16 cellular contexts compared by ENCODE assay signal in genomic region chr1:82124987-82125638, GRCh38.
DNase-seq lines count a peak whose midpoint lies in the region; ATAC-seq, FAIRE-seq and TF ChIP-seq lines count a peak whose summit lies in the region.
"Had no signal": no experiment of that assay in that cellular context is flagged by ENCODE, and none has a peak within 500 bp of the region (broad histone marks: within the 10 kb centered on the region; RNA-seq: fewer than 3 reads in every experiment).

No MANE protein-coding gene starts in this region.

- no peak overlapping the region for H3T11ph ChIP-seq in H9 (ENCODE audit: low read length)

- no peak for TF ChIP-seq RAD21 in HepG2 (CRISPR knock-in tag; IDR thresholded peaks at IDR 0.05)

- no peak overlapping the region for H3K27ac ChIP-seq in H9 (ENCODE audit: insufficient read length, low read depth, low read length)
- H3K27ac ChIP-seq in iPS-20b (ENCODE audit: low read length) = no peak overlapping the region
- H3K27ac ChIP-seq in HepG2 (ENCODE audit: extremely low read length, insufficient read depth, low read length) = no peak overlapping the region
- H3K27ac ChIP-seq: KMS-11, RWPE1, SJSA1 had no signal

- no peak overlapping the region for H2BK15ac ChIP-seq in H9 (ENCODE audit: low read depth, low read length)

- H3K56ac ChIP-seq in H9 (ENCODE audit: insufficient read length, low read depth, low read length) = no peak overlapping the region

- H3K4me2 ChIP-seq in H9 (ENCODE audit: insufficient read depth, insufficient read length, low read length) (no peak overlapping the region), HepG2 (ENCODE audit: low read depth, low read length) (no peak overlapping the region)
- H3K4me2 ChIP-seq: KMS-11 had no signal

- H4K8ac ChIP-seq in H9 (replicated peaks; ENCODE audit: insufficient read length, low read depth, low read length) = no peak overlapping the region

- TF ChIP-seq POLR2A in HepG2 (IDR thresholded peaks at IDR 0.05; ENCODE audit: insufficient read depth in 1 of 2, low read depth in 2 of 2, low read length in 2 of 2) = no peak

- H2AFZ ChIP-seq in H9 (ENCODE audit: low read length) (peak overlapping the region; percentile 69), HepG2 (ENCODE audit: low read length) (no peak overlapping the region)

- POLR2A ChIA-PET in HepG2 (lab: Yijun Ruan, JAX) = no interaction called here

- H3K36me3 ChIP-seq in NT2/D1 (ENCODE audit: insufficient read depth, insufficient read length, low read length) = no peaks in the 10 kb centered on the region
- H3K36me3 ChIP-seq in iPS-20b (ENCODE audit: insufficient read depth, low read depth, low read length) = no peaks in the 10 kb centered on the region
- no peaks in the 10 kb centered on the region for H3K36me3 ChIP-seq in HepG2 (replicated peaks in 1 of 2; ENCODE audit: control insufficient read depth in 1 of 2, insufficient read depth in 2 of 2, low read length in 2 of 2)
- H3K36me3 ChIP-seq: BE2C, MG63, SJSA1 had no signal

- no peak overlapping the region for H4K91ac ChIP-seq in H9 (ENCODE audit: insufficient read length, low read depth, low read length)

- intact Hi-C loops in HepG2 (cut with micrococcal nuclease; ENCODE audit: unreplicated experiment) = no loop called here

- no peak overlapping the region for H3K14ac ChIP-seq in H9 (ENCODE audit: insufficient read depth, low read length)

- no peak overlapping the region for H3K23ac ChIP-seq in H9 (ENCODE audit: insufficient read length, low read depth, low read length)

- H3K4me3 Mint-ChIP-seq in H9 = no peak overlapping the region; a peak in 1 of 5 replicates
- H3K4me3 Mint-ChIP-seq: CD8-positive, alpha-beta memory T cell had no signal

- TF ChIP-seq CTCF in H9 (conservative IDR thresholded peaks at IDR 0.05) (no peak), HepG2 (CRISPR knock-in tag; IDR thresholded peaks at IDR 0.05) (no peak)

- H3K9me3 Mint-ChIP-seq in H9 = no peaks in the 10 kb centered on the region

- H2BK12ac ChIP-seq in H9 (ENCODE audit: insufficient read length, low read depth, low read length) = no peak overlapping the region

- ATAC-seq in HG03135 (IDR thresholded peaks at IDR 0.05; ENCODE audit: unreplicated experiment) = no peak
- no peak for ATAC-seq in HepG2

- H3K79me2 ChIP-seq in H9 (ENCODE audit: insufficient read depth, low read length) (no peaks in the 10 kb centered on the region), HepG2 (ENCODE audit: insufficient read depth, low read length) (no peaks in the 10 kb centered on the region)

- in situ Hi-C loops in HepG2 (cut with HindIII; ENCODE audit: extremely low pct_ligation_motif_present, low pct_unique_long_range_greater_than_20kb) = no loop called here

- no peak overlapping the region for H3K4me3 ChIP-seq in NT2/D1 (ENCODE audit: insufficient read length, low read depth)
- H3K4me3 ChIP-seq in iPS-20b (ENCODE audit: low read length) = no peak overlapping the region
- no peak overlapping the region for H3K4me3 ChIP-seq in HepG2 (replicated peaks in 1 of 3; ENCODE audit: insufficient read depth in 1 of 3, low read depth in 2 of 3, low read length in 3 of 3)
- H3K4me3 ChIP-seq: MG63, SJSA1 had no signal

- BruUV-seq in HepG2 (replicated peaks; lab: Mats Ljungman, UMichigan) = no TSS peak

- H3K9me3 ChIP-seq in H9 (ENCODE audit: control insufficient read depth, low read depth, low read length) = no peaks in the 10 kb centered on the region
- no peaks in the 10 kb centered on the region for H3K9me3 ChIP-seq in NT2/D1 (ENCODE audit: insufficient read depth, low read length)
- H3K9me3 ChIP-seq in iPS-20b (ENCODE audit: insufficient read depth, low read depth, low read length) = no peaks in the 10 kb centered on the region
- H3K9me3 ChIP-seq in HepG2 (ENCODE audit: low read length) = peaks cover 43% of the 10 kb centered on the region
- H3K9me3 ChIP-seq: BE2C, MG63, SJSA1 had no signal

- H3K27me3 Mint-ChIP-seq in H9 (ENCODE audit: low read depth) = no peaks in the 10 kb centered on the region
- H3K27me3 Mint-ChIP-seq: CD8-positive, alpha-beta memory T cell had no signal

- H3K36me3 Mint-ChIP-seq in H9 (ENCODE audit: insufficient read depth in 1 of 3, low read depth in 3 of 3) = no peaks in the 10 kb centered on the region
- H3K36me3 Mint-ChIP-seq: CD8-positive, alpha-beta memory T cell had no signal

- H3K4me1 Mint-ChIP-seq in H9 = peaks cover 17 to 21% of the 10 kb centered on the region in 2 experiments
- H3K4me1 Mint-ChIP-seq: CD8-positive, alpha-beta memory T cell had no signal

- H4K5ac ChIP-seq in H9 (ENCODE audit: insufficient read length, low read depth, low read length) = no peak overlapping the region

- no peak overlapping the region for H2AK5ac ChIP-seq in H9 (ENCODE audit: insufficient read length, low read length)

- no peak overlapping the region for H2BK5ac ChIP-seq in H9 (ENCODE audit: insufficient read length, low read length)

- no peaks in the 10 kb centered on the region for H3K79me1 ChIP-seq in H9 (ENCODE audit: insufficient read depth, low read depth, low read length, poor library complexity, severe bottlenecking)

- no peak overlapping the region for H3K18ac ChIP-seq in H9 (ENCODE audit: insufficient read length, low read depth, low read length)

- TF ChIP-seq EP300 in HepG2 (IDR thresholded peaks at IDR 0.05; ENCODE audit: low read depth in 2 of 2, low read length in 2 of 2) (no peak), HepG2 (CRISPR knock-in tag; IDR thresholded peaks at IDR 0.05; ENCODE audit: borderline replicate concordance) (no peak)

- no CpG with 5 or more reads among the region's 4 CpGs for WGBS in H9 (ENCODE audit: extremely low coverage, insufficient read length, low lambda C conversion rate)
- 3% methylated on average over 4 of the region's 4 CpGs for WGBS in HepG2 (ENCODE audit: low lambda C conversion rate)

- H3K9ac ChIP-seq in H9 (ENCODE audit: extremely low read depth, insufficient read length, low read length) (no peak overlapping the region), NT2/D1 (ENCODE audit: insufficient read length, low read depth) (no peak overlapping the region), iPS-20b (ENCODE audit: low read depth, low read length) (peak overlapping the region; percentile 25; the same call in 1 of the 2 replicates), HepG2 (ENCODE audit: insufficient read depth, low read depth, low read length) (no peak overlapping the region)
- H3K9ac ChIP-seq: KMS-11 had no signal

- no peak for FAIRE-seq in HepG2 (lab: Jason Lieb, UNC)

- CTCF ChIA-PET in HepG2 (lab: Yijun Ruan, JAX; ENCODE audit: low intra/inter-chr PET ratio, low total read pairs) = no interaction called here

- H3K27me3 ChIP-seq in H9 (ENCODE audit: insufficient read depth, low read length) (no peaks in the 10 kb centered on the region), NT2/D1 (ENCODE audit: insufficient read depth, insufficient read length) (no peaks in the 10 kb centered on the region), iPS-20b (ENCODE audit: insufficient read depth, low read length) (no peaks in the 10 kb centered on the region; the same call in 1 of the 2 replicates), HepG2 (ENCODE audit: control insufficient read depth in 1 of 2, insufficient read depth in 2 of 2, low read length in 2 of 2) (no peaks in the 10 kb centered on the region)
- H3K27me3 ChIP-seq: BE2C, MG63, SJSA1 had no signal

- H4K20me1 ChIP-seq in H9 (ENCODE audit: control insufficient read depth, insufficient read depth, insufficient read length) (no peaks in the 10 kb centered on the region), HepG2 (ENCODE audit: insufficient read depth, low read length) (no peaks in the 10 kb centered on the region)

- H3K4me1 ChIP-seq in H9 (ENCODE audit: insufficient read depth, low read length) (no peaks in the 10 kb centered on the region; the same call in 1 of the 2 replicates), NT2/D1 (ENCODE audit: insufficient read depth, insufficient read length) (no peaks in the 10 kb centered on the region), iPS-20b (ENCODE audit: insufficient read depth, low read length) (peaks cover 6% of the 10 kb centered on the region; the same call in 1 of the 2 replicates), HepG2 (ENCODE audit: insufficient read depth, low read length) (no peaks in the 10 kb centered on the region)
- H3K4me1 ChIP-seq: BE2C, SJSA1 had no signal

- no peak overlapping the region for H3K4ac ChIP-seq in H9 (ENCODE audit: low read depth, low read length)

- peak overlapping the region in 1 of 3 experiments; percentile 2; a peak in 1 of 7 replicates for H3K27ac Mint-ChIP-seq in H9
- H3K27ac Mint-ChIP-seq: CD8-positive, alpha-beta memory T cell had no signal

- H2BK20ac ChIP-seq in H9 (ENCODE audit: low read depth, low read length, poor library complexity, severe bottlenecking) = no peak overlapping the region

- no peaks in the 10 kb centered on the region for H3K23me2 ChIP-seq in H9 (ENCODE audit: insufficient read length, low read depth, low read length, poor library complexity, severe bottlenecking)

- H2BK120ac ChIP-seq in H9 (ENCODE audit: low read depth, low read length, poor library complexity, severe bottlenecking) = no peak overlapping the region

- no peak for DNase-seq in H9
- peak; percentile 28 for DNase-seq in NT2/D1 (ENCODE audit: low read depth, low spot score)
- peak; percentile 32 for DNase-seq in retina
- no peak for DNase-seq in HepG2 (ENCODE audit: low spot score)
- DNase-seq in A172 (ENCODE audit: low spot score) = no peak
- DNase-seq: BE2C; CD8-positive, alpha-beta memory T cell; MG63; NCI-H1092 treated with DMSO at 0.1 percent for 48 hours; NCI-H187 treated with DMSO at 0.1 percent for 48 hours; NCI-H524 had no signal

TF ChIP-seq in HepG2, 621 proteins besides CTCF, POLR2A, EP300 and RAD21 (continues in another document):
- TF ChIP-seq ZNF234 (CRISPR knock-in tag; conservative IDR thresholded peaks at IDR 0.05) = no peak
- TF ChIP-seq ZNF75D (CRISPR knock-in tag; IDR thresholded peaks at IDR 0.05; ENCODE audit: borderline replicate concordance) = no peak
- TF ChIP-seq GFI1 (CRISPR knock-in tag; IDR thresholded peaks at IDR 0.05; ENCODE audit: borderline replicate concordance) = no peak
- no peak for TF ChIP-seq ZNF333 (CRISPR knock-in tag; IDR thresholded peaks at IDR 0.05; ENCODE audit: borderline replicate concordance)
- TF ChIP-seq TAF15 (IDR thresholded peaks at IDR 0.05; ENCODE audit: low read depth, low read length, poor library complexity, severe bottlenecking) = no peak
- TF ChIP-seq PLRG1 (conservative IDR thresholded peaks at IDR 0.05) = no peak
- no peak for TF ChIP-seq IKZF5 (CRISPR knock-in tag; IDR thresholded peaks at IDR 0.05)

Comparison
In these comparisons a context has a peak if more than half of its experiments do, and no peak if none do; other contexts are left out.
1. DNase-seq: peak in NT2/D1 (single experiment) and retina (single experiment); none in H9 (single experiment), HepG2 (single experiment) and A172 (single experiment).